ENCODE assay signal across 1 cellular context in genomic region chr11:1844221-1845094, GRCh38.
TF ChIP-seq lines count a peak whose summit lies in the region.

No MANE protein-coding gene starts in this region.

TF ChIP-seq in K562, 482 proteins besides CTCF, POLR2A, EP300 and RAD21 (continues in another document):
- TF ChIP-seq KLF1 (tag; IDR thresholded peaks at IDR 0.05) (no peak), NFE2 (IDR thresholded peaks at IDR 0.05; ENCODE audit: low read depth) (no peak), RHOXF2B (CRISPR knock-in tag; conservative IDR thresholded peaks at IDR 0.05) (no peak), GATA2 (CRISPR knock-in tag; IDR thresholded peaks at IDR 0.05) (peak; percentile 93), RBFOX2 (IDR thresholded peaks at IDR 0.05; ENCODE audit: low read depth, low read length) (no peak), ATF2 (CRISPR knock-in tag; IDR thresholded peaks at IDR 0.05) (no peak), KLF16 (IDR thresholded peaks at IDR 0.05) (peak; percentile 13; the same call in 1 of the 2 replicates), PATZ1 (CRISPR knock-in tag; IDR thresholded peaks at IDR 0.05; ENCODE audit: borderline replicate concordance) (no peak), SAFB (IDR thresholded peaks at IDR 0.05; ENCODE audit: borderline replicate concordance, low read depth, low read length) (no peak), ARNT (IDR thresholded peaks at IDR 0.05) (peak; percentile 85 to 87; a peak in 3 of 4 replicates), MBD1 (CRISPR knock-in tag; IDR thresholded peaks at IDR 0.05) (no peak), DMBX1 (CRISPR knock-in tag; IDR thresholded peaks at IDR 0.05; ENCODE audit: borderline replicate concordance) (0 out of 2 replicates have a peak, but pooled peaks have one; percentile 55), CHD4 (IDR thresholded peaks at IDR 0.05; ENCODE audit: insufficient read depth, insufficient replicate concordance, low read depth, low read length, poor library complexity, severe bottlenecking) (no peak), CEBPG (CRISPR knock-in tag; IDR thresholded peaks at IDR 0.05) (no peak), CEBPG (tag; conservative IDR thresholded peaks at IDR 0.05 in 1 of 2, IDR thresholded peaks at IDR 0.05 in 1 of 2) (no peak), MCM5 (IDR thresholded peaks at IDR 0.05; ENCODE audit: low read depth) (no peak), EGR1 (conservative IDR thresholded peaks at IDR 0.05) (peak; percentile 77), ZBTB26 (CRISPR knock-in tag; IDR thresholded peaks at IDR 0.05) (no peak), ESRRB (CRISPR knock-in tag; IDR thresholded peaks at IDR 0.05; ENCODE audit: borderline replicate concordance) (no peak), ZNF165 (CRISPR knock-in tag; IDR thresholded peaks at IDR 0.05; ENCODE audit: borderline replicate concordance) (no peak), ZNF140 (CRISPR knock-in tag; IDR thresholded peaks at IDR 0.05) (no peak), MAFK (IDR thresholded peaks at IDR 0.05; ENCODE audit: low read length) (no peak), FOS (IDR thresholded peaks at IDR 0.05; ENCODE audit: extremely low read depth, insufficient read length) (no peak), TFAP4 (CRISPR knock-in tag; IDR thresholded peaks at IDR 0.05; ENCODE audit: borderline replicate concordance) (peak; percentile 63; the same call in 1 of the 2 replicates), BMI1 (IDR thresholded peaks at IDR 0.05; ENCODE audit: low read length) (no peak), THRAP3 (IDR thresholded peaks at IDR 0.05; ENCODE audit: borderline replicate concordance) (peak; percentile 80; the same call in 1 of the 2 replicates), SREBF1 (IDR thresholded peaks at IDR 0.05; ENCODE audit: borderline replicate concordance, low read depth, low read length) (no peak), E2F8 (IDR thresholded peaks at IDR 0.05; ENCODE audit: low read depth, partially characterized antibody) (no peak), ZFP91 (CRISPR knock-in tag; IDR thresholded peaks at IDR 0.05) (no peak), ZNF79 (CRISPR knock-in tag; IDR thresholded peaks at IDR 0.05; ENCODE audit: low read depth) (no peak), ARID3A (IDR thresholded peaks at IDR 0.05; ENCODE audit: borderline replicate concordance, low read depth, low read length) (no peak), TFAM (CRISPR knock-in tag; conservative IDR thresholded peaks at IDR 0.05) (no peak), ARID1B (IDR thresholded peaks at IDR 0.05) (peak; percentile 90), BCOR (IDR thresholded peaks at IDR 0.05) (peak; percentile 95), ZNF354B (CRISPR knock-in tag; IDR thresholded peaks at IDR 0.05) (no peak), TRIM25 (IDR thresholded peaks at IDR 0.05; ENCODE audit: borderline replicate concordance) (no peak), ZNF41 (CRISPR knock-in tag; conservative IDR thresholded peaks at IDR 0.05) (no peak), LARP7 (IDR thresholded peaks at IDR 0.05) (peak; percentile 90), GABPB1 (CRISPR knock-in tag; IDR thresholded peaks at IDR 0.05) (no peak), CEBPB (tag; IDR thresholded peaks at IDR 0.05) (no peak), PHF21A (IDR thresholded peaks at IDR 0.05; ENCODE audit: borderline replicate concordance, low read depth) (no peak), ZNF511 (CRISPR knock-in tag; IDR thresholded peaks at IDR 0.05) (no peak), CLOCK (CRISPR knock-in tag; IDR thresholded peaks at IDR 0.05; ENCODE audit: borderline replicate concordance) (no peak), GABPB2 (CRISPR knock-in tag; conservative IDR thresholded peaks at IDR 0.05) (no peak), SP1 (CRISPR knock-in tag; IDR thresholded peaks at IDR 0.05) (no peak), ZNF780A (CRISPR knock-in tag; IDR thresholded peaks at IDR 0.05) (no peak), SMARCA5 (IDR thresholded peaks at IDR 0.05) (peak; percentile 97), RBM34 (IDR thresholded peaks at IDR 0.05; ENCODE audit: borderline replicate concordance, insufficient read depth, low read length) (no peak)
